Comparison of ENCODE assay signal across 8 cellular contexts in genomic region chr11:129374993-129375721, GRCh38. TPM values are rescaled to one million over a fixed set of nuclear protein-coding genes. Genes with fewer than 3 reads are reported as not detected.
DNase-seq lines count a peak whose midpoint lies in the region; ATAC-seq and TF ChIP-seq lines count a peak whose summit lies in the region.

No MANE protein-coding gene starts in this region.

- peak overlapping the region; percentile 62 for H3K4me3 Mint-ChIP-seq in chondrocyte (ENCODE audit: unreplicated experiment)
- peak overlapping the region; percentile 79 for H3K4me3 Mint-ChIP-seq in mesothelial cell of epicardium

- H3K4me1 ChIP-seq in MM.1S (ENCODE audit: low read length) = peaks cover 6% of the 10 kb centered on the region

- H3K27me3 Mint-ChIP-seq in chondrocyte (ENCODE audit: low read depth) (peaks cover 88% of the 10 kb centered on the region), mesothelial cell of epicardium (ENCODE audit: low read depth) (peaks cover 62% of the 10 kb centered on the region)

- H3K36me3 ChIP-seq in MM.1S (replicated peaks; ENCODE audit: insufficient read depth, low read length) = 0 out of 2 replicates have a peak, but pooled peaks cover 6% of the 10 kb centered on the region

- H3K4me3 ChIP-seq in MM.1S (ENCODE audit: low read length) = peak overlapping the region; percentile 84

- H3K9me3 Mint-ChIP-seq in chondrocyte (ENCODE audit: low read depth) = no peaks in the 10 kb centered on the region
- no peaks in the 10 kb centered on the region for H3K9me3 Mint-ChIP-seq in mesothelial cell of epicardium

- peaks cover 50% of the 10 kb centered on the region for H3K79me2 ChIP-seq in MM.1S (ENCODE audit: low read length)

- H3K4me1 Mint-ChIP-seq in chondrocyte (ENCODE audit: low read depth) (peaks cover 35% of the 10 kb centered on the region), mesothelial cell of epicardium (peaks cover 70% of the 10 kb centered on the region)

- no peaks in the 10 kb centered on the region for H3K27me3 ChIP-seq in MM.1S (replicated peaks; ENCODE audit: insufficient read depth, low read length)

- H3F3A ChIP-seq in MM.1S (ENCODE audit: insufficient read depth, low read length) = peaks cover 34% of the 10 kb centered on the region

- peaks cover 2% of the 10 kb centered on the region for H3K36me3 Mint-ChIP-seq in chondrocyte (ENCODE audit: low read depth)
- no peaks in the 10 kb centered on the region for H3K36me3 Mint-ChIP-seq in mesothelial cell of epicardium

- DNase-seq in D341Med (ENCODE audit: low spot score) (peak; percentile 57), MM.1S (peak; percentile 96), chondrocyte (ENCODE audit: low spot score) (no peak), mesothelial cell of epicardium (ENCODE audit: low spot score in 2 of 2, unreplicated experiment in 2 of 2) (peak; percentile 41 to 67), NOMO-1 (lab: John Stamatoyannopoulos, UW; ENCODE audit: unreplicated experiment in 2 of 2) (no peak)
- DNase-seq in activated CD4-positive, CD25-positive, alpha-beta regulatory T cell treated with anti-CD3 and anti-CD28 coated beads, Interleukin-2, amount 50 U/mL, for 72 hours = no peak

- ATAC-seq in GM21367 (IDR thresholded peaks at IDR 0.05; ENCODE audit: unreplicated experiment) (no peak), GM19397 (IDR thresholded peaks at IDR 0.05; ENCODE audit: unreplicated experiment) (no peak)

- H3K9ac ChIP-seq in MM.1S (ENCODE audit: low read length) = peak overlapping the region; percentile 99

- no peaks in the 10 kb centered on the region for H4K20me1 ChIP-seq in MM.1S (ENCODE audit: insufficient read depth, low read length)

- peak overlapping the region; percentile 84 for H3K4me2 ChIP-seq in MM.1S (ENCODE audit: low read depth, low read length)

- peak overlapping the region; percentile 98 for H3K27ac ChIP-seq in MM.1S (ENCODE audit: low read length)

- TF ChIP-seq CTCF in MM.1S (IDR thresholded peaks at IDR 0.05; ENCODE audit: low read length) (no peak), chondrocyte (IDR thresholded peaks at IDR 0.05) (no peak), mesothelial cell of epicardium (IDR thresholded peaks at IDR 0.05; ENCODE audit: unreplicated experiment) (no peak)

- peak overlapping the region; percentile 88 for H2AFZ ChIP-seq in MM.1S (ENCODE audit: low read length)

- H3K9me2 ChIP-seq in MM.1S (replicated peaks; ENCODE audit: insufficient read depth, low read length) = no peaks in the 10 kb centered on the region

- H3K9me3 ChIP-seq in MM.1S (replicated peaks; ENCODE audit: insufficient read depth, low read length) = no peaks in the 10 kb centered on the region

- H3K27ac Mint-ChIP-seq in chondrocyte (ENCODE audit: unreplicated experiment) = no peak overlapping the region
- peak overlapping the region; percentile 96 for H3K27ac Mint-ChIP-seq in mesothelial cell of epicardium

RNA-seq across cellular contexts. Expression of gene BARX2, which starts 0.5 kb away (rescaled TPM):
- total RNA-seq in chondrocyte (not detected in 3 replicates), mesothelial cell of epicardium (59.8 to 73.5 TPM (median 69.9 TPM) in 3 replicates)

Comparison
In these comparisons a context has a peak if more than half of its experiments do, and no peak if none do; other contexts are left out.
1. DNase-seq: peak in D341Med (single experiment), MM.1S (single experiment) and mesothelial cell of epicardium (2 of 2); none in chondrocyte (single experiment), activated CD4-positive, CD25-positive, alpha-beta regulatory T cell treated with anti-CD3 and anti-CD28 coated beads, Interleukin-2, amount 50 U/mL, for 72 hours (single experiment) and NOMO-1 (0 of 2).
2. RNA of gene BARX2, which starts 0.5 kb away (total RNA-seq): 59.8 to 73.5 TPM in mesothelial cell of epicardium; not detected in chondrocyte; every median in the first group is over 10 times any median in the second.